ENCODE assay signal across 18 cellular contexts in genomic region chr1:21139601-21140000, GRCh38. TPM values are rescaled to one million over a fixed set of nuclear protein-coding genes. Genes with fewer than 3 reads are reported as not detected.
A peak's percentile ranks its signal among the peaks of the same experiment; 100 is the strongest.
DNase-seq lines count a peak whose midpoint lies in the region; ATAC-seq, FAIRE-seq and TF ChIP-seq lines count a peak whose summit lies in the region.
"Had no signal": no experiment of that assay in that cellular context is flagged by ENCODE, and none has a peak within 500 bp of the region (broad histone marks: within the 10 kb centered on the region; RNA-seq: fewer than 3 reads in every experiment).

No MANE protein-coding gene starts in this region.

- ATAC-seq in memory B cell (ENCODE audit: low read depth) (no peak), HG03025 (IDR thresholded peaks at IDR 0.05; ENCODE audit: low FRiP score, unreplicated experiment) (no peak)
- ATAC-seq: activated T-cell treated with anti-CD3 and anti-CD28 coated beads, Interleukin-2, amount 50 U/mL, for 4 hours; lower lobe of right lung had no signal

- no peak for FAIRE-seq in astrocyte (lab: Jason Lieb, UNC)

- no peaks in the 10 kb centered on the region for H3K27me3 ChIP-seq in astrocyte (ENCODE audit: insufficient read depth, low read length)

- H3K4me1 Mint-ChIP-seq in astrocyte (ENCODE audit: low read depth, unreplicated experiment) (peaks cover 8% of the 10 kb centered on the region), memory B cell (peaks cover 5% of the 10 kb centered on the region)

- H3K36me3 Mint-ChIP-seq in astrocyte (ENCODE audit: low read depth, unreplicated experiment) = peaks cover 12% of the 10 kb centered on the region
- H3K36me3 Mint-ChIP-seq in memory B cell = peaks cover 8% of the 10 kb centered on the region

- no peak overlapping the region for H3K4me2 ChIP-seq in astrocyte (ENCODE audit: low read length)

- H4K20me1 ChIP-seq in astrocyte (ENCODE audit: insufficient read depth, low read length) = peaks cover 66% of the 10 kb centered on the region

- H2AFZ ChIP-seq in astrocyte (ENCODE audit: low read depth, low read length) = no peak overlapping the region

- peaks cover 6% of the 10 kb centered on the region for H3K36me3 ChIP-seq in astrocyte (ENCODE audit: insufficient read depth, low read length)

- H3K9ac ChIP-seq in astrocyte (ENCODE audit: low read length) = no peak overlapping the region

- DNase-seq in DMS153 treated with DMSO at 0.1 percent for 48 hours (lab: John Stamatoyannopoulos, UW; ENCODE audit: unreplicated experiment) = peak; percentile 52
- DNase-seq in NCI-H146 treated with DMSO at 0.1 percent for 48 hours (lab: John Stamatoyannopoulos, UW; ENCODE audit: unreplicated experiment) = peak; percentile 16
- DNase-seq in astrocyte (ENCODE audit: low read depth) = no peak
- DNase-seq in memory B cell (ENCODE audit: low spot score in 2 of 2) = no peak
- DNase-seq in kidney tubule cell (ENCODE audit: low spot score) = no peak
- no peak for DNase-seq in NCI-H526 treated with DMSO at 0.1 percent for 48 hours (lab: John Stamatoyannopoulos, UW)
- DNase-seq in GF-D8 (lab: John Stamatoyannopoulos, UW) = no peak
- DNase-seq: activated CD4-positive, alpha-beta T cell treated with anti-CD3 and anti-CD28 coated beads for 1 hour; activated T-cell treated with anti-CD3 and anti-CD28 coated beads, Interleukin-2, amount 50 U/mL, for 4 hours; CD4-positive, CD25-positive, alpha-beta regulatory T cell; glutamatergic neuron; GOT3; lower lobe of right lung; NCI-H524; stimulated activated CD4-positive, alpha-beta T cell treated with anti-CD3 and anti-CD28 coated beads, Interleukin-1b, Interleukin-23, amount 100 ng/mL, for 48 hours; stimulated activated naive CD4-positive, alpha-beta T cell had no signal

- H3K27me3 Mint-ChIP-seq in astrocyte (ENCODE audit: low read depth, unreplicated experiment) (no peaks in the 10 kb centered on the region), memory B cell (no peaks in the 10 kb centered on the region)
- H3K27me3 Mint-ChIP-seq: CD4-positive, CD25-positive, alpha-beta regulatory T cell had no signal

- no peaks in the 10 kb centered on the region for H3K9me3 ChIP-seq in astrocyte (ENCODE audit: insufficient read depth, low read depth, low read length)
- H3K9me3 ChIP-seq: lower lobe of right lung had no signal

- no peak overlapping the region for H3K27ac ChIP-seq in astrocyte (ENCODE audit: low read depth, low read length)
- H3K27ac ChIP-seq: lower lobe of right lung, SK-N-MC had no signal

- H3K9me3 Mint-ChIP-seq in astrocyte (ENCODE audit: unreplicated experiment) (no peaks in the 10 kb centered on the region), memory B cell (no peaks in the 10 kb centered on the region)
- H3K9me3 Mint-ChIP-seq: activated T-cell treated with anti-CD3 and anti-CD28 coated beads, Interleukin-2, amount 50 U/mL, for 4 hours; CD4-positive, CD25-positive, alpha-beta regulatory T cell had no signal

- H3K4me3 Mint-ChIP-seq in astrocyte (ENCODE audit: unreplicated experiment) (peak overlapping the region; percentile 54), memory B cell (no peak overlapping the region)
- H3K4me3 Mint-ChIP-seq: activated T-cell treated with anti-CD3 and anti-CD28 coated beads, Interleukin-2, amount 50 U/mL, for 4 hours; CD4-positive, CD25-positive, alpha-beta regulatory T cell had no signal

- H3K4me1 ChIP-seq in astrocyte (ENCODE audit: insufficient read depth, low read length) = no peaks in the 10 kb centered on the region
- H3K4me1 ChIP-seq: lower lobe of right lung had no signal

- TF ChIP-seq CTCF in astrocyte (IDR thresholded peaks at IDR 0.05; ENCODE audit: insufficient read depth, low read depth, low read length) = no peak

- no peak overlapping the region for H3K27ac Mint-ChIP-seq in astrocyte (ENCODE audit: unreplicated experiment)
- H3K27ac Mint-ChIP-seq in memory B cell = peak overlapping the region; percentile 14

- peaks cover 88% of the 10 kb centered on the region for H3K79me2 ChIP-seq in astrocyte (ENCODE audit: insufficient read depth, low read length)

- no peak overlapping the region for H3K4me3 ChIP-seq in astrocyte (ENCODE audit: insufficient read depth, low read depth, low read length)
- H3K4me3 ChIP-seq: lower lobe of right lung, SK-N-MC had no signal

RNA-seq across cellular contexts. Expression of gene EIF4G3, which starts 37.1 kb away (rescaled TPM):
- 76.1 and 80.7 TPM in 2 replicates for total RNA-seq in astrocyte

Comparison
In these comparisons a context has a peak if more than half of its experiments do, and no peak if none do; other contexts are left out.
1. DNase-seq: peak in DMS153 treated with DMSO at 0.1 percent for 48 hours (single experiment) and NCI-H146 treated with DMSO at 0.1 percent for 48 hours (single experiment); none in astrocyte (single experiment), memory B cell (0 of 2), kidney tubule cell (single experiment), NCI-H526 treated with DMSO at 0.1 percent for 48 hours (single experiment) and GF-D8 (single experiment).